ENCODE assay signal across 16 cellular contexts in the genomic region with DNA sequence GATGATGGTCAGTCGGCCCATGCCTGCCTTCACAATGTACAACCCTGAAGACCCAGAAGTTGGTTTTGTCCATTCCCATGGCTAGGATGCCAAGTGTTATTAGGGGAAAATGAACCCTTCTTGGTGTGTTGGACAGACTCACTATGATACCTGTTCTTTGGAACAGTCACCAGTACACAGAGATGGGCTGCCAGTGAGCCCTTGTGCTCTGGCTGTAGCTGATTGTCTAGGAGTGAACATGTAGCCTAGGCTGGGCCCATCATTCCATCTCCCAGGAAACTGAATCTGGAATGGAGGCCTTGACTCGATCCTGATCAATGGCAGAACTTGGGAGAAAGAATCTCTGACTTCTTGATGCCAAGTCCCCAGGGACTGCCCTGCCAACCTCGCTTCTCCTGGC.
A peak's percentile ranks its signal among the peaks of the same experiment; 100 is the strongest.
DNase-seq lines count a peak whose midpoint lies in the region; ATAC-seq and TF ChIP-seq lines count a peak whose summit lies in the region.
"Had no signal": no experiment of that assay in that cellular context is flagged by ENCODE, and none has a peak within 500 bp of the region (broad histone marks: within the 10 kb centered on the region; RNA-seq: fewer than 3 reads in every experiment).

No MANE protein-coding gene starts in this region.

- H3K4me1 ChIP-seq in esophagus muscularis mucosa (no peaks in the 10 kb centered on the region), aorta (ENCODE audit: control insufficient read depth in 1 of 2, insufficient read depth in 2 of 2, low read length in 2 of 2) (no peaks in the 10 kb centered on the region)
- H3K4me1 ChIP-seq: BE2C, BLaER1, Caco-2 had no signal

- TF ChIP-seq EP300 in esophagus muscularis mucosa (IDR thresholded peaks at IDR 0.05) = no peak

- H3K27ac ChIP-seq in esophagus muscularis mucosa (replicated peaks in 1 of 4) = no peak overlapping the region
- H3K27ac ChIP-seq in aorta (ENCODE audit: low read depth in 1 of 2, low read length in 2 of 2) = no peak overlapping the region
- H3K27ac ChIP-seq: BLaER1, C4-2B had no signal

- no peak overlapping the region for H3K4me3 Mint-ChIP-seq in dendritic cell treated with granulocyte-macrophage colony-stimulating factor and Interleukin-4, amounts not matched to agents 40 ng/mL and 50 ng/mL, for 4 days
- H3K4me3 Mint-ChIP-seq: CD4-positive, alpha-beta T cell; CD8-positive, alpha-beta T cell had no signal

- no peaks in the 10 kb centered on the region for H3K36me3 Mint-ChIP-seq in dendritic cell treated with granulocyte-macrophage colony-stimulating factor and Interleukin-4, amounts not matched to agents 40 ng/mL and 50 ng/mL, for 4 days (ENCODE audit: low read depth)
- H3K36me3 Mint-ChIP-seq: CD8-positive, alpha-beta T cell had no signal

- no peak overlapping the region for H3K4me3 ChIP-seq in esophagus muscularis mucosa
- no peak overlapping the region for H3K4me3 ChIP-seq in aorta (ENCODE audit: low read length in 2 of 2)
- H3K4me3 ChIP-seq: BLaER1 had no signal

- H3K27ac Mint-ChIP-seq in dendritic cell treated with granulocyte-macrophage colony-stimulating factor and Interleukin-4, amounts not matched to agents 40 ng/mL and 50 ng/mL, for 4 days = peak overlapping the region; percentile 44
- H3K27ac Mint-ChIP-seq: CD4-positive, alpha-beta T cell; CD8-positive, alpha-beta T cell had no signal

- peaks cover 0 to 3% (median 0%) of the 10 kb centered on the region in 4 donors for H3K27me3 ChIP-seq in esophagus muscularis mucosa
- no peaks in the 10 kb centered on the region for H3K27me3 ChIP-seq in aorta (ENCODE audit: control insufficient read depth in 1 of 2, insufficient read depth in 2 of 2, low read length in 1 of 2)
- H3K27me3 ChIP-seq: BE2C, BLaER1 had no signal

- no peak for TF ChIP-seq CTCF in esophagus muscularis mucosa (IDR thresholded peaks at IDR 0.05)

- no peaks in the 10 kb centered on the region for H3K9me3 Mint-ChIP-seq in dendritic cell treated with granulocyte-macrophage colony-stimulating factor and Interleukin-4, amounts not matched to agents 40 ng/mL and 50 ng/mL, for 4 days
- H3K9me3 Mint-ChIP-seq: CD4-positive, alpha-beta T cell; CD8-positive, alpha-beta T cell had no signal

- WGBS in esophagus muscularis mucosa = 88% methylated on average over 3 of the region's 3 CpGs
- 90% methylated on average over 3 of the region's 3 CpGs for WGBS in aorta, 2 donors

- DNase-seq in esophagus muscularis mucosa (ENCODE audit: extremely low spot score) = peak; percentile 90
- no peak for DNase-seq in C1 segment of cervical spinal cord (lab: John Stamatoyannopoulos, UW)
- DNase-seq in aorta = no peak
- no peak for DNase-seq in SIG-M5 treated with dmso at 0.1 percent for 504 hours (lab: John Stamatoyannopoulos, UW; ENCODE audit: unreplicated experiment)
- DNase-seq: 8988T; ACHN; BE2C; Caco-2; Calu3; CD4-positive, alpha-beta T cell; CD8-positive, alpha-beta T cell; DMS79 treated with DMSO at 0.1 percent for 48 hours; GF-D8 had no signal

- no peak for ATAC-seq in aorta (ENCODE audit: low FRiP score)
- ATAC-seq: CD8-positive, alpha-beta T cell had no signal

- no peak for TF ChIP-seq POLR2A in esophagus muscularis mucosa (IDR thresholded peaks at IDR 0.05; ENCODE audit: low read depth)

- H3K9me3 ChIP-seq in esophagus muscularis mucosa (no peaks in the 10 kb centered on the region), aorta (ENCODE audit: control insufficient read depth, low read length) (peaks cover under 1% of the 10 kb centered on the region)
- H3K9me3 ChIP-seq: BE2C, BLaER1, Caco-2 had no signal

- H3K36me3 ChIP-seq in esophagus muscularis mucosa (no peaks in the 10 kb centered on the region), aorta (ENCODE audit: control insufficient read depth in 1 of 2, insufficient read depth in 2 of 2, low read length in 1 of 2) (no peaks in the 10 kb centered on the region)
- H3K36me3 ChIP-seq: BE2C, BLaER1 had no signal

- H3K4me1 Mint-ChIP-seq in dendritic cell treated with granulocyte-macrophage colony-stimulating factor and Interleukin-4, amounts not matched to agents 40 ng/mL and 50 ng/mL, for 4 days (ENCODE audit: low read depth) = peaks cover 27% of the 10 kb centered on the region

- peaks cover 27% of the 10 kb centered on the region for H3K27me3 Mint-ChIP-seq in dendritic cell treated with granulocyte-macrophage colony-stimulating factor and Interleukin-4, amounts not matched to agents 40 ng/mL and 50 ng/mL, for 4 days

- intact Hi-C loops in dendritic cell treated with granulocyte-macrophage colony-stimulating factor and Interleukin-4, amounts not matched to agents 40 ng/mL and 50 ng/mL, for 4 days (cut with micrococcal nuclease) = no loop called here
- intact Hi-C loops in esophagus muscularis mucosa (cut with DNase I) = no loop called here
- intact Hi-C loops in aorta (cut with DNase I) = no loop called here
